7 cellular contexts compared by ENCODE assay signal in the genomic region with DNA sequence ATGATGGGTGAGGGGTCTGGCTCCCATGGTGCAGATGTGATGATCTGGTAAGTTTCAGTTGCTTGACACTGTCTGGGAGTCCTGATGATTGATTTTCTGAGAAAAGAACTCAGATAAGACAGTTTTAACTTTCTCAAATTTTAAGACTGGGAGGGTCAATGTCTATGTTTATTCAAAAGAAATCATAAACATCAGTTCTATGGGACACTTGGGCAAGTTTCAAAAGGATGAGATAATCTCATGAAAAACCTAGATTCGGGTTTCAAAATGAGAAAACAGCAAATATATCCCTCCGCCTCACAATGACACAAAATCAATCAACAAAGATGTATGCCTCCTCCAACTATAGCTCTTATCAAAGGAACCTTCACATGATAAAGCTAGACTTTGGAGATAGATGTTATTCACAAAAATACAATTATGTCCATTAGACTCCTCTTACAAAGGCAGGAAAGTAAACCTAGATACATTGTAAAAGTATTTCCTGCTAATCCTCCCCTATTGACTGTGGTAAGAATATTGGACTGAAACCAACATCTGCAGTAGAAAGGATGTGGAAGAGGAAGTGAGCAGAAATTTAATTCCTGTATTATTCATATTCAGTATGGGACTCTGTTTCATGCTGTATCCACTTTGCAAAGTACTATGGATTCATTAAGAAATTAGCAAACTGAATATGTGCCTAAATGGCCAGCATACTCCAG. TPM values are rescaled to one million over a fixed set of nuclear protein-coding genes. Genes with fewer than 3 reads are reported as not detected.
DNase-seq lines count a peak whose midpoint lies in the region; ATAC-seq, FAIRE-seq and TF ChIP-seq lines count a peak whose summit lies in the region.

No MANE protein-coding gene starts in this region.

- intact Hi-C loops in mucosa of descending colon (cut with DNase I, micrococcal nuclease): no loop called here

- peaks cover 38% of the 10 kb centered on the region for H3K4me1 ChIP-seq in MM.1S (ENCODE audit: low read length)
- no peaks in the 10 kb centered on the region for H3K4me1 ChIP-seq in mucosa of descending colon (ENCODE audit: low read depth)

- H3K27me3 ChIP-seq in MM.1S (replicated peaks; ENCODE audit: insufficient read depth, low read length): no peaks in the 10 kb centered on the region

- TF ChIP-seq CTCF in MM.1S (IDR thresholded peaks at IDR 0.05; ENCODE audit: low read length): no peak
- TF ChIP-seq CTCF in mucosa of descending colon (IDR thresholded peaks at IDR 0.05): no peak

- peaks cover 3% of the 10 kb centered on the region; the same call in 1 of the 2 replicates for H3K79me2 ChIP-seq in MM.1S (ENCODE audit: low read length)

- DNase-seq in GM19239 (ENCODE audit: insufficient read length, low spot score): peak; percentile 6
- peak; percentile 37 for DNase-seq in MM.1S
- no peak for DNase-seq in mucosa of descending colon
- DNase-seq in D341Med (ENCODE audit: low spot score): no peak
- DNase-seq in ureter (ENCODE audit: low spot score): no peak
- no peak for DNase-seq in activated effector memory CD4-positive, alpha-beta T cell treated with anti-CD3 and anti-CD28 coated beads, Interleukin-2, amount 50 U/mL, for 16 hours

- H3K36me3 ChIP-seq in MM.1S (replicated peaks; ENCODE audit: insufficient read depth, low read length): no peaks in the 10 kb centered on the region; the same call in 1 of the 2 replicates
- no peaks in the 10 kb centered on the region for H3K36me3 ChIP-seq in mucosa of descending colon (ENCODE audit: low read depth)

- H3K4me3 ChIP-seq in MM.1S (ENCODE audit: low read length): no peak overlapping the region
- no peak overlapping the region for H3K4me3 ChIP-seq in mucosa of descending colon

- FAIRE-seq in GM19239 (lab: Jason Lieb, UNC): peak; percentile 89

- H3F3A ChIP-seq in MM.1S (ENCODE audit: insufficient read depth, low read length): peaks cover 23% of the 10 kb centered on the region

- no peaks in the 10 kb centered on the region for H4K20me1 ChIP-seq in MM.1S (ENCODE audit: insufficient read depth, low read length)

- no peaks in the 10 kb centered on the region for H3K9me2 ChIP-seq in MM.1S (replicated peaks; ENCODE audit: insufficient read depth, low read length)

- peak overlapping the region; percentile 62 for H3K27ac ChIP-seq in MM.1S (ENCODE audit: low read length)

- H2AFZ ChIP-seq in MM.1S (ENCODE audit: low read length): no peak overlapping the region

- H3K9me3 ChIP-seq in MM.1S (replicated peaks; ENCODE audit: insufficient read depth, low read length) (no peaks in the 10 kb centered on the region), mucosa of descending colon (peaks cover 6% of the 10 kb centered on the region)

- peak; percentile 90 for ATAC-seq in HG02798 (IDR thresholded peaks at IDR 0.05; ENCODE audit: poor library complexity, unreplicated experiment)
- ATAC-seq in mucosa of descending colon: peak; percentile 53

- H3K4me2 ChIP-seq in MM.1S (ENCODE audit: low read depth, low read length): peak overlapping the region; percentile 26; the same call in 1 of the 2 replicates

- no peak overlapping the region for H3K9ac ChIP-seq in MM.1S (ENCODE audit: low read length)

RNA-seq across cellular contexts. Expression of gene SVIP, which starts 21.6 kb away (rescaled TPM):
- 10 to 100 TPM; 20.2 to 23.0 (median 22.0) TPM for total RNA-seq in mucosa of descending colon
- total RNA-seq in ureter: 21.0 TPM

RNA-seq across cellular contexts. Expression of gene CCDC179, which starts 52.3 kb away (rescaled TPM):
- total RNA-seq in mucosa of descending colon (not detected), ureter (not detected)

Comparison
In these comparisons a context has a peak if more than half of its experiments do, and no peak if none do; other contexts are left out.
1. DNase-seq: peak in GM19239 (single experiment) and MM.1S (single experiment); none in mucosa of descending colon (0 of 3), D341Med (single experiment), ureter (single experiment) and activated effector memory CD4-positive, alpha-beta T cell treated with anti-CD3 and anti-CD28 coated beads, Interleukin-2, amount 50 U/mL, for 16 hours (single experiment).